Comparison of ENCODE assay signal across 23 cellular contexts in genomic region chr14:102823546-102823945, GRCh38.
"Had no signal": no experiment of that assay in that cellular context is flagged by ENCODE, and none has a peak within 500 bp of the region (broad histone marks: within the 10 kb centered on the region; RNA-seq: fewer than 3 reads in every experiment).

No MANE protein-coding gene starts in this region.

- DNase-seq: activated CD4-positive, CD25-positive, alpha-beta regulatory T cell; activated gamma-delta T cell treated with Interleukin-2 at 50 U/mL for 16 hours; activated naive CD4-positive, alpha-beta T cell treated with anti-CD3 and anti-CD28 coated beads, Interleukin-2, amount 50 U/mL, for 16 hours; amniotic stem cell; body of pancreas; central memory CD4-positive, alpha-beta T cell; MM.1S; NCI-H1105; NCI-H1436; NCI-H2029 treated with DMSO at 0.1 percent for 48 hours; NCI-H510A treated with DMSO at 0.1 percent for 48 hours; NK-92 treated with Interleukin-12 subunit alpha and Interleukin-12 subunit beta, amount 100 ng/mL, for 24 hours; OCI-M1; RPMI8226; T-helper 1 cell had no signal

- H3K27ac ChIP-seq: ascending aorta, body of pancreas, coronary artery, SK-N-MC, VCaP had no signal

- H3K9me3 ChIP-seq: ascending aorta, body of pancreas had no signal

- H3K27me3 ChIP-seq: ascending aorta, body of pancreas had no signal

- FAIRE-seq: bronchial epithelial cell had no signal

- H3K4me3 ChIP-seq: ascending aorta, body of pancreas, coronary artery, SK-N-MC had no signal

- H3K36me3 ChIP-seq: ascending aorta had no signal

- H3K9me3 Mint-ChIP-seq: activated T-helper 2 cell treated with anti-CD3 and anti-CD28 coated beads, Interferon-gamma antibody, Interleukin-2, Interleukin-4, amounts not matched to agents 10 μg/mL and 5 μg/mL and 100 μg/mL, durations not matched to agents 14 hours and 24 hours and 36 hours had no signal

- ATAC-seq: body of pancreas, Panc1, Right ventricle myocardium inferior had no signal
